ENCODE assay signal across 8 cellular contexts in the genomic region with DNA sequence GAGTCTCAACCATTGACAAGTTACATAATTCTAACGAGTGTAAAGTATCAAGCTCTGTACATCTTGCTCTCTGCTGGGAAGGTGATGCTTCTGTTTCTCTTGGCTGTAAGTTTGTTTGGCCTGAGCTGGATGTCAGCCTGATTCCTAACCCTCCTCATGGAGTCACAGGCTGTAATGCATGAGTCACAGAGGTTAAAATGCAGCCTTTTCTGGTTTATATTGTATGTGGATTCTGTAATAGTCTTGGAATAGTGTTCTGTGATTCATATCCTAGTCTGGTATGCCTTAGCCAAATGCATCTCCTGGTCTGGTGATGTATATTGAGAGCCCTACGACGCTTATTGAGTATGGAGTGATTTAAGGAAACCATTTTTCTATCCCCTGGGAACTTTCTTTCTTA.
A peak's percentile ranks its signal among the peaks of the same experiment; 100 is the strongest.
DNase-seq lines count a peak whose midpoint lies in the region; ATAC-seq, FAIRE-seq and TF ChIP-seq lines count a peak whose summit lies in the region.

No MANE protein-coding gene starts in this region.

- DNase-seq in HFF-Myc (ENCODE audit: extremely low read depth, low read depth) (peak; percentile 98), astrocyte (ENCODE audit: low read depth) (peak; percentile 100), hepatocyte (ENCODE audit: low spot score) (peak; percentile 66), NCI-H524 (lab: John Stamatoyannopoulos, UW) (no peak)
- DNase-seq in activated naive CD4-positive, alpha-beta T cell treated with anti-CD3 and anti-CD28 coated beads, Interleukin-2, amount 50 U/mL, for 72 hours (ENCODE audit: low spot score in 2 of 2), result no peak
- DNase-seq in activated CD8-positive, alpha-beta memory T cell treated with anti-CD3 and anti-CD28 coated beads, Interleukin-2, amount 50 U/mL, for 48 hours, result no peak

- peak overlapping the region; percentile 4 for H3K4me3 Mint-ChIP-seq in astrocyte (ENCODE audit: unreplicated experiment)

- no peaks in the 10 kb centered on the region for H4K20me1 ChIP-seq in astrocyte (ENCODE audit: insufficient read depth, low read length)
- H4K20me1 ChIP-seq in hepatocyte (ENCODE audit: insufficient read depth, poor library complexity, severe bottlenecking), result no peaks in the 10 kb centered on the region

- H3K27me3 ChIP-seq in astrocyte (ENCODE audit: insufficient read depth, low read length), result no peaks in the 10 kb centered on the region
- H3K27me3 ChIP-seq in hepatocyte, result no peaks in the 10 kb centered on the region
- H3K27me3 ChIP-seq in stomach smooth muscle (ENCODE audit: control insufficient read depth in 1 of 2, insufficient read depth in 2 of 2, low read length in 2 of 2), result no peaks in the 10 kb centered on the region

- peak overlapping the region; percentile 100 for H3K27ac Mint-ChIP-seq in astrocyte (ENCODE audit: unreplicated experiment)
- no peak overlapping the region for H3K27ac Mint-ChIP-seq in activated naive CD4-positive, alpha-beta T cell treated with anti-CD3 and anti-CD28 coated beads, Interleukin-2, amount 50 U/mL, for 72 hours

- H3K4me2 ChIP-seq in astrocyte (ENCODE audit: low read length) (peak overlapping the region; percentile 62), hepatocyte (no peak overlapping the region)

- no peaks in the 10 kb centered on the region for H3K9me3 Mint-ChIP-seq in astrocyte (ENCODE audit: unreplicated experiment)
- H3K9me3 Mint-ChIP-seq in activated naive CD4-positive, alpha-beta T cell treated with anti-CD3 and anti-CD28 coated beads, Interleukin-2, amount 50 U/mL, for 72 hours, result no peaks in the 10 kb centered on the region

- H2AFZ ChIP-seq in astrocyte (ENCODE audit: low read depth, low read length), result no peak overlapping the region
- H2AFZ ChIP-seq in hepatocyte, result no peak overlapping the region

- peak; percentile 99 for FAIRE-seq in astrocyte (lab: Jason Lieb, UNC)

- no peaks in the 10 kb centered on the region for H3K9me2 ChIP-seq in hepatocyte (replicated peaks; ENCODE audit: insufficient read depth)

- H3K27me3 Mint-ChIP-seq in astrocyte (ENCODE audit: low read depth, unreplicated experiment), result no peaks in the 10 kb centered on the region

- peak overlapping the region; percentile 80 for H3K9ac ChIP-seq in astrocyte (ENCODE audit: low read length)
- peak overlapping the region in 1 of 2 donors; percentile 34 for H3K9ac ChIP-seq in stomach smooth muscle (ENCODE audit: low read length in 2 of 2)

- 42% methylated on average over 3 of the region's 3 CpGs for WGBS in hepatocyte (ENCODE audit: low lambda C conversion rate, missing lambda C conversion rate)

- H3K79me2 ChIP-seq in astrocyte (ENCODE audit: insufficient read depth, low read length) (no peaks in the 10 kb centered on the region), hepatocyte (no peaks in the 10 kb centered on the region)

- no peaks in the 10 kb centered on the region for H3K36me3 ChIP-seq in astrocyte (ENCODE audit: insufficient read depth, low read length)
- H3K36me3 ChIP-seq in hepatocyte (replicated peaks; ENCODE audit: insufficient read depth, low read depth), result no peaks in the 10 kb centered on the region
- H3K36me3 ChIP-seq in stomach smooth muscle (ENCODE audit: control insufficient read depth in 2 of 2, insufficient read depth in 2 of 2, low read length in 2 of 2), result no peaks in the 10 kb centered on the region

- H3K27ac ChIP-seq in astrocyte (ENCODE audit: low read depth, low read length) (peak overlapping the region; percentile 98), hepatocyte (peak overlapping the region; percentile 65), stomach smooth muscle (ENCODE audit: low read length) (peak overlapping the region; percentile 64)

- no peak for ATAC-seq in GM19351 (IDR thresholded peaks at IDR 0.05; ENCODE audit: unreplicated experiment)
- ATAC-seq in activated naive CD4-positive, alpha-beta T cell treated with anti-CD3 and anti-CD28 coated beads, Interleukin-2, amount 50 U/mL, for 72 hours, result no peak

- no peaks in the 10 kb centered on the region for H3K9me3 ChIP-seq in astrocyte (ENCODE audit: insufficient read depth, low read depth, low read length)
- no peaks in the 10 kb centered on the region for H3K9me3 ChIP-seq in hepatocyte (ENCODE audit: low read depth)
- H3K9me3 ChIP-seq in stomach smooth muscle (ENCODE audit: control insufficient read depth in 2 of 2, low read length in 2 of 2), result no peaks in the 10 kb centered on the region

- no peaks in the 10 kb centered on the region for H3K36me3 Mint-ChIP-seq in astrocyte (ENCODE audit: low read depth, unreplicated experiment)
- H3K36me3 Mint-ChIP-seq in activated naive CD4-positive, alpha-beta T cell treated with anti-CD3 and anti-CD28 coated beads, Interleukin-2, amount 50 U/mL, for 72 hours, result no peaks in the 10 kb centered on the region

- peaks cover 43% of the 10 kb centered on the region for H3K4me1 ChIP-seq in astrocyte (ENCODE audit: insufficient read depth, low read length)
- peaks cover 4% of the 10 kb centered on the region for H3K4me1 ChIP-seq in hepatocyte (ENCODE audit: insufficient read depth)
- peaks cover 4% of the 10 kb centered on the region for H3K4me1 ChIP-seq in stomach smooth muscle (ENCODE audit: control insufficient read depth, insufficient read depth, low read length)

- H3K4me3 ChIP-seq in HFF-Myc (replicated peaks; ENCODE audit: low read depth, low read length) (no peak overlapping the region), astrocyte (ENCODE audit: insufficient read depth, low read depth, low read length) (no peak overlapping the region), hepatocyte (no peak overlapping the region), stomach smooth muscle (ENCODE audit: low read length in 2 of 2) (no peak overlapping the region)

- TF ChIP-seq CTCF in HFF-Myc (IDR thresholded peaks at IDR 0.05; ENCODE audit: low read depth, low read length, missing control alignments), result no peak
- no peak for TF ChIP-seq CTCF in astrocyte (IDR thresholded peaks at IDR 0.05; ENCODE audit: insufficient read depth, low read depth, low read length)
- no peak for TF ChIP-seq CTCF in hepatocyte (IDR thresholded peaks at IDR 0.05; ENCODE audit: poor library complexity)

- peaks cover 48% of the 10 kb centered on the region for H3K4me1 Mint-ChIP-seq in astrocyte (ENCODE audit: low read depth, unreplicated experiment)

Comparison
In these comparisons a context has a peak if more than half of its experiments do, and no peak if none do; other contexts are left out.
1. DNase-seq: peak in HFF-Myc (single experiment), astrocyte (single experiment) and hepatocyte (single experiment); none in activated naive CD4-positive, alpha-beta T cell treated with anti-CD3 and anti-CD28 coated beads, Interleukin-2, amount 50 U/mL, for 72 hours (0 of 2), NCI-H524 (0 of 2) and activated CD8-positive, alpha-beta memory T cell treated with anti-CD3 and anti-CD28 coated beads, Interleukin-2, amount 50 U/mL, for 48 hours (single experiment).
2. Peak in every context shown above with its lines, with median percentiles within 50 percentile points of each other: H3K27ac ChIP-seq.